In the genomic region with DNA sequence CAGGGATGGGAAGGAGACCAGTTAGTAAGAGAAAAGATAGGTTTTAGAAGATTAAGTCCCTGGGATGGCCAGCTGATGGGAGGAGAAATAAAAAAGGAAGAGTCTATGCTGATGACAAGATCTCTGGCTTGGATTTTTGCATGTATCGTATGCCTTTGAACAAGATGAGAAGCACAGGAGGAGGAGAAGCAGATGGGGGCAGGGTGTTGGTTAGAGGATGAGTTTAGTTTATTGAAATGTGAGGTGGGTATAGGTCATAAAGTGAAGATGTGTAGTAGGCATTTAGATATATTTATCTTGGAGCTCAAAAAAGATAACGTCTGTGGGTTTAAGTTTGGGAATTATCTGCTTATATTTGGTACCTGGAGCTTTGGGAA, we compare ENCODE assay signal across 9 cellular contexts. TPM values are rescaled to one million over a fixed set of nuclear protein-coding genes. Genes with fewer than 3 reads are reported as not detected.
DNase-seq lines count a peak whose midpoint lies in the region; ATAC-seq and TF ChIP-seq lines count a peak whose summit lies in the region.
"Had no signal": no experiment of that assay in that cellular context is flagged by ENCODE, and none has a peak within 500 bp of the region (broad histone marks: within the 10 kb centered on the region; RNA-seq: fewer than 3 reads in every experiment).

No MANE protein-coding gene starts in this region.

- TF ChIP-seq CTCF in A673 (conservative IDR thresholded peaks at IDR 0.05; ENCODE audit: low read depth, low read length) (no peak), HFFc6 (IDR thresholded peaks at IDR 0.05) (no peak), cardiac fibroblast (IDR thresholded peaks at IDR 0.05; ENCODE audit: low read depth, low read length) (no peak)

- H3K36me3 Mint-ChIP-seq in HFFc6 (ENCODE audit: low read depth): no peaks in the 10 kb centered on the region

- H3K4me3 ChIP-seq in A673 (ENCODE audit: low read depth, low read length, poor library complexity, severe bottlenecking) (peak overlapping the region; percentile 85), cardiac fibroblast (replicated peaks in 1 of 2; ENCODE audit: low read depth in 2 of 2, low read length in 2 of 2) (peak overlapping the region; percentile 89 to 91), mononuclear cell (ENCODE audit: low read length) (peak overlapping the region; percentile 68)

- peaks cover 10% of the 10 kb centered on the region for H3K4me1 ChIP-seq in A673 (ENCODE audit: insufficient read depth, low read length, poor library complexity, severe bottlenecking)
- H3K4me1 ChIP-seq in mononuclear cell (ENCODE audit: insufficient read depth, low read length): peaks cover 20% of the 10 kb centered on the region

- H3K27me3 Mint-ChIP-seq in HFFc6 (ENCODE audit: insufficient read depth): no peaks in the 10 kb centered on the region
- H3K27me3 Mint-ChIP-seq: activated B cell treated with CpG ODN at 0.5 μM for 24 hours had no signal

- TSS peak; percentile 71 for BruUV-seq in A673 (replicated peaks; lab: Mats Ljungman, UMichigan)

- H3K4me3 Mint-ChIP-seq in HFFc6: no peak overlapping the region
- H3K4me3 Mint-ChIP-seq: activated B cell treated with CpG ODN at 0.5 μM for 24 hours had no signal

- ATAC-seq in GM18861 (IDR thresholded peaks at IDR 0.05; ENCODE audit: unreplicated experiment) (no peak), GM18867 (IDR thresholded peaks at IDR 0.05; ENCODE audit: unreplicated experiment) (no peak)

- intact Hi-C loops in A673 (cut with micrococcal nuclease; ENCODE audit: unreplicated experiment): no loop called here

- H3K4me1 Mint-ChIP-seq in HFFc6 (ENCODE audit: low read depth): no peaks in the 10 kb centered on the region

- H3K36me3 ChIP-seq in A673 (ENCODE audit: insufficient read depth, low read length, poor library complexity, severe bottlenecking): no peaks in the 10 kb centered on the region

- H3K27ac ChIP-seq in A673 (ENCODE audit: low read depth, low read length, poor library complexity, severe bottlenecking): peak overlapping the region; percentile 85

- no peaks in the 10 kb centered on the region for H3K27me3 ChIP-seq in A673 (replicated peaks; ENCODE audit: insufficient read depth, low read depth, low read length, poor library complexity)
- H3K27me3 ChIP-seq in mononuclear cell (ENCODE audit: insufficient read depth, low read length): no peaks in the 10 kb centered on the region

- DNase-seq in A673 (ENCODE audit: low spot score) (no peak), HFFc6 (peak; percentile 6), cardiac fibroblast (ENCODE audit: low read depth in 2 of 2) (no peak), islet precursor cell (no peak)
- DNase-seq in activated CD4-positive, CD25-positive, alpha-beta regulatory T cell (lab: John Stamatoyannopoulos, UW): no peak
- DNase-seq: activated B cell treated with CpG ODN at 0.5 μM for 24 hours had no signal

- POLR2A ChIA-PET in A673 (lab: Charles Lee; ENCODE audit: low non-redundant PET): no interaction called here

- CTCF ChIA-PET in A673 (lab: Charles Lee): no interaction called here

- H3K9me3 ChIP-seq in A673 (ENCODE audit: low read depth, low read length, poor library complexity, severe bottlenecking) (no peaks in the 10 kb centered on the region), mononuclear cell (ENCODE audit: low read depth, low read length) (no peaks in the 10 kb centered on the region)

- H3K27ac Mint-ChIP-seq in HFFc6: no peak overlapping the region
- H3K27ac Mint-ChIP-seq: activated B cell treated with CpG ODN at 0.5 μM for 24 hours had no signal

- H3K9me3 Mint-ChIP-seq in HFFc6: no peaks in the 10 kb centered on the region
- H3K9me3 Mint-ChIP-seq: activated B cell treated with CpG ODN at 0.5 μM for 24 hours had no signal

RNA-seq across cellular contexts. Expression of gene TIPRL, which starts 1.4 kb away (rescaled TPM):
- 44.1 and 50.0 TPM in 2 replicates for total RNA-seq in A673 (2021)
- 10 to 100 TPM; 38.8 to 46.2 (median 44.2) TPM for total RNA-seq in HFFc6 (2021; fragmentation: NEBNext Ultra II Directional; extraction: Animal tissue kit (Norgen Biotek cat#: 25700))
- 16.8 TPM for total RNA-seq in mononuclear cell

RNA-seq across cellular contexts. Expression of gene GPR161, which starts 43.4 kb away (rescaled TPM):
- 17.4 and 22.0 TPM in 2 replicates for total RNA-seq in A673 (2021)
- 10 to 100 TPM in 5 of 6 experiments, 1 to 10 TPM in 1; 9.3 to 14.5 (median 13.2) TPM for total RNA-seq in HFFc6 (2021; fragmentation: NEBNext Ultra II Directional; extraction: Animal tissue kit (Norgen Biotek cat#: 25700))
- total RNA-seq in mononuclear cell: 0.10 TPM

RNA-seq across cellular contexts. Expression of gene SFT2D2, which starts 45.7 kb away (rescaled TPM):
- total RNA-seq in A673 (2021) (59.8 and 62.8 TPM in 2 replicates), mononuclear cell (75.1 TPM)
- total RNA-seq in HFFc6 (2021; fragmentation: NEBNext Ultra II Directional; extraction: Animal tissue kit (Norgen Biotek cat#: 25700)): 10 to 100 TPM; 54.7 to 62.2 (median 57.8) TPM
